1 cellular context compared by ENCODE assay signal in the genomic region with DNA sequence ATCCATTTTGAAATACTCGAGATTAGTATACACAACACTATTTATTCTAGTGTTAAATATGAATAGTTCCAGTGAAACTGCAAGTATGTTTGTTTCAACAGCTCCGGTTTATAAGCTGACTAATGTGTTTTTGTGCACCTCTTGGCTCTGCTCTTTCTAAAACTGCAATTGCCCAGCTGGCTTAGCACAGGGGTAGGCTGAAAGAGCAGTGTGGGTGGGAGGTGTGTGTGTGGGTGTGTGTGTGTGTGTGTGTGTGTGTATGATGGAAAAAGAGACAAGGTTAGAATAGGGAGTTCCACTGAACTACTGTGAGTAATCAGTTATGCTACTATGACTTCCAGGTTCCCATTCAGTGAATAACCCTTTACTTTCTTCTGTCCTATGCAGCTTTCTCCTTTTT.
TF ChIP-seq lines count a peak whose summit lies in the region.

No MANE protein-coding gene starts in this region.

TF ChIP-seq in GM12878, 131 proteins besides CTCF, POLR2A, EP300 and RAD21 (continued from another document):
- TF ChIP-seq TCF3 (IDR thresholded peaks at IDR 0.05; ENCODE audit: borderline replicate concordance, insufficient read depth, low read depth, low read length) (0 out of 2 replicates have a peak, but pooled peaks have one; percentile 60), ETV6 (conservative IDR thresholded peaks at IDR 0.05 in 1 of 2, IDR thresholded peaks at IDR 0.05 in 1 of 2; ENCODE audit: borderline replicate concordance in 1 of 2, low read depth in 1 of 2) (no peak), CREM (IDR thresholded peaks at IDR 0.05; ENCODE audit: low read depth) (peak; percentile 45; the same call in 1 of the 2 replicates), EGR1 (IDR thresholded peaks at IDR 0.05; ENCODE audit: borderline replicate concordance in 1 of 2, low read depth in 2 of 2, low read length in 2 of 2) (peak in 1 of 2 experiments; percentile 85; a peak in 2 of 3 replicates), NRF1 (conservative IDR thresholded peaks at IDR 0.05; ENCODE audit: low read depth, low read length) (no peak), TAF1 (IDR thresholded peaks at IDR 0.05; ENCODE audit: borderline replicate concordance, low read depth, low read length) (no peak), ZNF274 (IDR thresholded peaks at IDR 0.05; ENCODE audit: insufficient read depth, insufficient read length) (no peak), IKZF2 (IDR thresholded peaks at IDR 0.05) (peak; percentile 32 to 53; a peak in 2 of 4 replicates)
- TF ChIP-seq, protein P1, sequence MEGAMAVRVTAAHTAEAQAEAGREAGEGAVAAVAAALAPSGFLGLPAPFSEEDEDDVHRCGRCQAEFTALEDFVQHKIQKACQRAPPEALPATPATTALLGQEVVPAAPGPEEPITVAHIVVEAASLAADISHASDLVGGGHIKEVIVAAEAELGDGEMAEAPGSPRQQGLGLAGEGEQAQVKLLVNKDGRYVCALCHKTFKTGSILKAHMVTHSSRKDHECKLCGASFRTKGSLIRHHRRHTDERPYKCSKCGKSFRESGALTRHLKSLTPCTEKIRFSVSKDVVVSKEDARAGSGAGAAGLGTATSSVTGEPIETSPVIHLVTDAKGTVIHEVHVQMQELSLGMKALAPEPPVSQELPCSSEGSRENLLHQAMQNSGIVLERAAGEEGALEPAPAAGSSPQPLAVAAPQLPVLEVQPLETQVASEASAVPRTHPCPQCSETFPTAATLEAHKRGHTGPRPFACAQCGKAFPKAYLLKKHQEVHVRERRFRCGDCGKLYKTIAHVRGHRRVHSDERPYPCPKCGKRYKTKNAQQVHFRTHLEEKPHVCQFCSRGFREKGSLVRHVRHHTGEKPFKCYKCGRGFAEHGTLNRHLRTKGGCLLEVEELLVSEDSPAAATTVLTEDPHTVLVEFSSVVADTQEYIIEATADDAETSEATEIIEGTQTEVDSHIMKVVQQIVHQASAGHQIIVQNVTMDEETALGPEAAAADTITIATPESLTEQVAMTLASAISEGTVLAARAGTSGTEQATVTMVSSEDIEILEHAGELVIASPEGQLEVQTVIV (IDR thresholded peaks at IDR 0.05; ENCODE audit: borderline replicate concordance, partially characterized antibody) = no peak
- TF ChIP-seq, protein P2, sequence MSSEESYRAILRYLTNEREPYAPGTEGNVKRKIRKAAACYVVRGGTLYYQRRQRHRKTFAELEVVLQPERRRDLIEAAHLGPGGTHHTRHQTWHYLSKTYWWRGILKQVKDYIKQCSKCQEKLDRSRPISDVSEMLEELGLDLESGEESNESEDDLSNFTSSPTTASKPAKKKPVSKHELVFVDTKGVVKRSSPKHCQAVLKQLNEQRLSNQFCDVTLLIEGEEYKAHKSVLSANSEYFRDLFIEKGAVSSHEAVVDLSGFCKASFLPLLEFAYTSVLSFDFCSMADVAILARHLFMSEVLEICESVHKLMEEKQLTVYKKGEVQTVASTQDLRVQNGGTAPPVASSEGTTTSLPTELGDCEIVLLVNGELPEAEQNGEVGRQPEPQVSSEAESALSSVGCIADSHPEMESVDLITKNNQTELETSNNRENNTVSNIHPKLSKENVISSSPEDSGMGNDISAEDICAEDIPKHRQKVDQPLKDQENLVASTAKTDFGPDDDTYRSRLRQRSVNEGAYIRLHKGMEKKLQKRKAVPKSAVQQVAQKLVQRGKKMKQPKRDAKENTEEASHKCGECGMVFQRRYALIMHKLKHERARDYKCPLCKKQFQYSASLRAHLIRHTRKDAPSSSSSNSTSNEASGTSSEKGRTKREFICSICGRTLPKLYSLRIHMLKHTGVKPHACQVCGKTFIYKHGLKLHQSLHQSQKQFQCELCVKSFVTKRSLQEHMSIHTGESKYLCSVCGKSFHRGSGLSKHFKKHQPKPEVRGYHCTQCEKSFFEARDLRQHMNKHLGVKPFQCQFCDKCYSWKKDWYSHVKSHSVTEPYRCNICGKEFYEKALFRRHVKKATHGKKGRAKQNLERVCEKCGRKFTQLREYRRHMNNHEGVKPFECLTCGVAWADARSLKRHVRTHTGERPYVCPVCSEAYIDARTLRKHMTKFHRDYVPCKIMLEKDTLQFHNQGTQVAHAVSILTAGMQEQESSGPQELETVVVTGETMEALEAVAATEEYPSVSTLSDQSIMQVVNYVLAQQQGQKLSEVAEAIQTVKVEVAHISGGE (CRISPR knock-in tag; IDR thresholded peaks at IDR 0.05) = no peak
